8 cellular contexts compared by ENCODE assay signal in the genomic region with DNA sequence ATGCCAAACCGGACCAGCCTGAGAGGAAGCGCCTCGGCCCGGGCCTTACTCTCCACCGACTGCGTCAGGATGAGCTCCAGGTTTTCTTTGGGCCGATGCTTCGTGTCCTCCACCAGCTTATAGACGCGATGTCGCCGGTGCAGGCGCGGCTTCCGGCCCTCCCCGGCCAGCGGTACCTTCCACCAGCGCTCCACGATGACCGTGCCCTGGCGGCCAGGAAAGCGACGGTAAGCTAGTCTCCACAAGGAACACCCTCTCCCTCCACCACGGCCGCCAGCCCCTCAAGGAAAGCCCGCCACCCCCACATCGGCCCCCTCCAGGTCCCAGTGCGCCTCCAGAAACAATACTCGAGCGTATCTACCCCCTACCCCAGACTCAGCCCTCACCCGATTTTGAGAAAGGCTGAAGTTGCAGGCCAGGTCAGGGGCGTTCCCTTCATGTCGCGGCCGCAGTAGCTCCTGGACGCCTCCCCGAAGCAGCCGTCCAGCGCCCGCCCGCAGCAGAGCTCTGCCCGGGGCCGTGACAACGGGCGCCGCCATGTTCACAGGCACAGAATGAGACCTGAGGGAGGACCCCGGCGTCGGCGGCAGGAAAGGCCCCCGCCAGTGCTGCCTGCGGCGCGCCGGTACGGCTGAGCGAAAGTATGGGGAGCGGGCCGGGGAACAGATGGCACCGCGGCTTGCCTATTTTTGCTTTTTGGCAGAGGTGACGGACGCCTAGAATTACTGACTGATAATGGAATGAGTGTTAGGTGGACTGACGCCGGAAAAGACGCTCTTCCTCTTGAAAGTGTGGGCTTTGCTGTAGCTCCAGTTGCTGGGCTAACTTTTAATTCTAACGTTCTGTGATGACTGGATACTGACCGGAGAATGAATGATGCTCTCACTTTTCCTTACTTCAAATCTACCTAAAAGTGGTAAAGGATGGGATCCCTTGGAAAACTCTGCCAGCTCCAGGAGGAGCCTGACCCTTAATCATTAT. TPM values are rescaled to one million over a fixed set of nuclear protein-coding genes. Genes with fewer than 3 reads are reported as not detected.
DNase-seq lines count a peak whose midpoint lies in the region; ATAC-seq and TF ChIP-seq lines count a peak whose summit lies in the region.

TSS of gene MRPL9 (minus strand) at position 556 of the 981 bp plus-strand sequence. CDS start at position 539, 17 bp downstream.

- intact Hi-C loops in spleen (cut with DNase I; ENCODE audit: low total_unique reads): no loop called here

- H3K4me3 ChIP-seq in ACC112 (ENCODE audit: low read depth, low read length) (peak within 1 kb of the TSS; percentile 87), spleen (peak within 1 kb of the TSS; percentile 69 to 94 (median 80))

- TF ChIP-seq POLR2A in spleen (IDR thresholded peaks at IDR 0.05): no peak

- ATAC-seq in GM18873 (IDR thresholded peaks at IDR 0.05; ENCODE audit: low FRiP score, unreplicated experiment): peak; percentile 77
- ATAC-seq in HG03175 (IDR thresholded peaks at IDR 0.05; ENCODE audit: unreplicated experiment): peak; percentile 95

- H3K27ac ChIP-seq in ACC112 (ENCODE audit: low read depth, low read length): peak within 1 kb of the TSS; percentile 53
- H3K27ac ChIP-seq in spleen: peak within 1 kb of the TSS; percentile 73 to 91 (median 88)

- H3K27me3 ChIP-seq in ACC112 (ENCODE audit: insufficient read depth, low read length) (no peaks in the 10 kb centered on the region), spleen (replicated peaks in 1 of 7) (no peaks in the 10 kb centered on the region)

- H3K79me2 ChIP-seq in ACC112 (ENCODE audit: control insufficient read depth, insufficient read depth, low read length, unreplicated experiment): peaks cover 12% of the 10 kb centered on the region

- peak within 1 kb of the TSS; percentile 88 for H2AFZ ChIP-seq in ACC112 (ENCODE audit: low read length, unreplicated experiment)

- H3K4me1 ChIP-seq in ACC112 (ENCODE audit: control insufficient read depth, insufficient read depth, low read length, unreplicated experiment) (peaks cover 8% of the 10 kb centered on the region), spleen (peaks cover 9 to 24% (median 18%) of the 10 kb centered on the region in 6 donors)

- H3K9me3 ChIP-seq in spleen: no peaks in the 10 kb centered on the region

- DNase-seq in NCI-H345 treated with DMSO at 0.1 percent for 48 hours (lab: John Stamatoyannopoulos, UW; ENCODE audit: unreplicated experiment) (peak; percentile 92), iris pigment epithelial cell (ENCODE audit: low read depth) (peak; percentile 76), spleen (peak; percentile 96)
- DNase-seq in activated CD4-positive, CD25-positive, alpha-beta regulatory T cell treated with anti-CD3 and anti-CD28 coated beads, Interleukin-2, amount 50 U/mL, for 16 hours (ENCODE audit: low read depth, low spot score): peak; percentile 72
- DNase-seq in central memory CD4-positive, alpha-beta T cell: peak; percentile 83

- 0 to 1% (median 0%) methylated on average over 32 to 68 of the region's 68 CpGs for WGBS in spleen, 5 donors

- TF ChIP-seq CTCF in spleen (IDR thresholded peaks at IDR 0.05 in 8 of 11, conservative IDR thresholded peaks at IDR 0.05 in 3 of 11): no peak

- H3K36me3 ChIP-seq in ACC112 (ENCODE audit: insufficient read depth, low read length) (no peaks in the 10 kb centered on the region), spleen (peaks cover 0 to 41% (median 38%) of the 10 kb centered on the region in 6 donors)

RNA-seq across cellular contexts. Expression of gene MRPL9, which starts in this region (rescaled TPM):
- total RNA-seq in spleen: 10 to 100 TPM; 55.4 to 71.7 (median 64.5) TPM
- 10 to 100 TPM; 69.2 to 92.6 (median 72.0) TPM for polyA plus RNA-seq in spleen

Comparison
In these comparisons a context has a peak if more than half of its experiments do, and no peak if none do; other contexts are left out.
1. Peak in every context shown above with its lines: DNase-seq, ATAC-seq, H3K4me3 ChIP-seq and H3K27ac ChIP-seq.